In the genomic region with DNA sequence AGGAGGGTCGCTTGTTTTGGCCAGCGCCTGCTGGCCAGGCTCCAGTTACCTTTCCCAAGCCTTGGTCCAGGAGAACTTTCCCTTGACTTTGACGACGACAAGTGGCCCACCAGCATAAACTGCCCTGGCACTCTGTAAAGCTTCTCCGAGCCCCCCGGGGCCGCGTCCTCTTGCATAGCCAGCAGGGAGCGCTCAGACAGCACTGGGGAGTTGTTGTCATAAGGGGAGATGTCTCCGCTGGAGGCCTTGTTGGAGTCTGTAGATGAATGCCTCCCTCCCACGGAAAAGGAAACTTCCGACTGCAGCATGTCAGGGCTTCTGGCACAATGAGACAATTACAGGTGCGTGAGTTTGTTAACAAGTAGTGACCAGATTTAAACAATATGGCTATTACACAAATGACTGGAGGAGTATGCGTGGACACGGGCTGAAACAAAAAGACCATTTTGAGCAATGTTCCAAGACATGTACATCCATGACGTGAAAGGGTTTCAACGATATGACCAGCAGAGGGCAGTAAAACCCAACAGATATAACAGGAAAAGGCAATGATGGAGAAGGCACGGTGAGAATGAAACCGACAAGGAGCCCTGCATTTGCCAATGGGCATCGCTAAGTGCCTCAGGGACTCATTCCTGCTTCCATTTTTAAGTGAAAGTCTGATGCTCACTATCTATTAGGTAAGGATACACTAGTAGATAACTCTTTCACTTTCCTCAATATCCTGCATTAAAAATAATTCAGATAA, we compare ENCODE assay signal across 8 cellular contexts. TPM values are rescaled to one million over a fixed set of nuclear protein-coding genes. Genes with fewer than 3 reads are reported as not detected.
DNase-seq lines count a peak whose midpoint lies in the region; ATAC-seq, FAIRE-seq and TF ChIP-seq lines count a peak whose summit lies in the region.

No MANE protein-coding gene starts in this region.

- H3K27ac Mint-ChIP-seq in activated CD8-positive, alpha-beta T cell treated with anti-CD3 and anti-CD28 coated beads, Interleukin-2, amount 10 ng/mL, durations not matched to agents 7 days and 5 days: no peak overlapping the region
- no peak overlapping the region for H3K27ac Mint-ChIP-seq in naive B cell

- no peaks in the 10 kb centered on the region for H3K36me3 ChIP-seq in tibial nerve

- TF ChIP-seq POLR2A in tibial nerve (IDR thresholded peaks at IDR 0.05): no peak

- peak in 1 of 2 donors; percentile 28 for TF ChIP-seq EP300 in tibial nerve (IDR thresholded peaks at IDR 0.05)

- no peaks in the 10 kb centered on the region for H3K9me3 Mint-ChIP-seq in activated CD8-positive, alpha-beta T cell treated with anti-CD3 and anti-CD28 coated beads, Interleukin-2, amount 10 ng/mL, durations not matched to agents 7 days and 5 days (ENCODE audit: insufficient read depth)
- no peaks in the 10 kb centered on the region for H3K9me3 Mint-ChIP-seq in naive B cell

- peak; percentile 27 for DNase-seq in CMK (ENCODE audit: low read depth)
- DNase-seq in GM19239 (ENCODE audit: insufficient read length, low spot score): peak; percentile 23
- peak; percentile 7 for DNase-seq in NCI-H524 treated with DMSO at 0.1 percent for 48 hours (lab: John Stamatoyannopoulos, UW)
- DNase-seq in activated CD8-positive, alpha-beta T cell treated with anti-CD3 and anti-CD28 coated beads, Interleukin-2, amount 10 ng/mL, durations not matched to agents 7 days and 5 days: peak; percentile 67
- DNase-seq in epithelial cell of proximal tubule (ENCODE audit: low read depth): peak; percentile 23
- peak; percentile 57 for DNase-seq in naive B cell
- DNase-seq in tibial nerve (ENCODE audit: low spot score in 2 of 2): peak; percentile 26 to 89

- no peaks in the 10 kb centered on the region for H3K27me3 Mint-ChIP-seq in activated CD8-positive, alpha-beta T cell treated with anti-CD3 and anti-CD28 coated beads, Interleukin-2, amount 10 ng/mL, durations not matched to agents 7 days and 5 days (ENCODE audit: low read depth)
- peaks cover 0 to 31% (median 7%) of the 10 kb centered on the region in 3 donors for H3K27me3 Mint-ChIP-seq in naive B cell

- CTCF ChIA-PET in activated CD8-positive, alpha-beta T cell treated with anti-CD3 and anti-CD28 coated beads, Interleukin-2, amount 10 ng/mL, durations not matched to agents 7 days and 5 days (lab: Charles Lee): no interaction called here

- H3K27ac ChIP-seq in tibial nerve: no peak overlapping the region

- peak; percentile 79 for FAIRE-seq in GM19239 (lab: Jason Lieb, UNC)

- TF ChIP-seq CTCF in epithelial cell of proximal tubule (conservative IDR thresholded peaks at IDR 0.05; ENCODE audit: low read depth, low read length) (peak; percentile 54), tibial nerve (IDR thresholded peaks at IDR 0.05) (peak; percentile 51 to 76 (median 64))

- WGBS in tibial nerve, 2 donors: 26 to 29% methylated on average over 20 of the region's 20 CpGs

- POLR2A ChIA-PET in activated CD8-positive, alpha-beta T cell treated with anti-CD3 and anti-CD28 coated beads, Interleukin-2, amount 10 ng/mL, durations not matched to agents 7 days and 5 days (lab: Charles Lee): no interaction called here

- peaks cover 0 to 14% of the 10 kb centered on the region in 2 donors for H3K27me3 ChIP-seq in tibial nerve

- H3K4me1 Mint-ChIP-seq in activated CD8-positive, alpha-beta T cell treated with anti-CD3 and anti-CD28 coated beads, Interleukin-2, amount 10 ng/mL, durations not matched to agents 7 days and 5 days (ENCODE audit: low read depth): no peaks in the 10 kb centered on the region
- H3K4me1 Mint-ChIP-seq in naive B cell: peaks cover 0 to 3% (median 2%) of the 10 kb centered on the region in 3 donors

- H3K4me3 ChIP-seq in epithelial cell of proximal tubule (ENCODE audit: low read depth, low read length) (no peak overlapping the region), tibial nerve (no peak overlapping the region)

- H3K4me1 ChIP-seq in tibial nerve: no peaks in the 10 kb centered on the region

- no peaks in the 10 kb centered on the region for H3K9me3 ChIP-seq in tibial nerve

- peak; percentile 83 for ATAC-seq in HG03558 (IDR thresholded peaks at IDR 0.05; ENCODE audit: extremely low read depth, unreplicated experiment)
- ATAC-seq in activated CD8-positive, alpha-beta T cell treated with anti-CD3 and anti-CD28 coated beads, Interleukin-2, amount 10 ng/mL, durations not matched to agents 7 days and 5 days: peak; percentile 76
- peak; percentile 79 to 84 for ATAC-seq in naive B cell (ENCODE audit: low read depth in 2 of 2)

- no peaks in the 10 kb centered on the region for H3K36me3 Mint-ChIP-seq in activated CD8-positive, alpha-beta T cell treated with anti-CD3 and anti-CD28 coated beads, Interleukin-2, amount 10 ng/mL, durations not matched to agents 7 days and 5 days (ENCODE audit: low read depth)
- H3K36me3 Mint-ChIP-seq in naive B cell: no peaks in the 10 kb centered on the region

- H3K4me3 Mint-ChIP-seq in activated CD8-positive, alpha-beta T cell treated with anti-CD3 and anti-CD28 coated beads, Interleukin-2, amount 10 ng/mL, durations not matched to agents 7 days and 5 days: no peak overlapping the region
- no peak overlapping the region for H3K4me3 Mint-ChIP-seq in naive B cell

RNA-seq across cellular contexts. Expression of a gene that starts 33.0 kb away (rescaled TPM):
- 10 to 100 TPM; 21.9 to 22.3 TPM for total RNA-seq in activated CD8-positive, alpha-beta T cell treated with anti-CD3 and anti-CD28 coated beads, Interleukin-2, amount 10 ng/mL, durations not matched to agents 7 days and 5 days
- 21.8 and 24.4 TPM in 2 replicates for total RNA-seq in epithelial cell of proximal tubule
- 10 to 100 TPM; 22.8 to 39.2 (median 30.4) TPM for polyA plus RNA-seq in naive B cell (ENCODE audit: low read depth in 6 of 6)
- 1 to 10 TPM; 7.2 to 8.6 (median 8.2) TPM for total RNA-seq in tibial nerve

Comparison
In these comparisons a context has a peak if more than half of its experiments do, and no peak if none do; other contexts are left out.
1. DNase-seq: peak in every context shown above with its lines; median percentile 67 in activated CD8-positive, alpha-beta T cell treated with anti-CD3 and anti-CD28 coated beads, Interleukin-2, amount 10 ng/mL, durations not matched to agents 7 days and 5 days; 58 in tibial nerve; 57 in naive B cell; 27 in CMK; 23 in GM19239; 23 in epithelial cell of proximal tubule; 7 in NCI-H524 treated with DMSO at 0.1 percent for 48 hours.